ENCODE assay signal across 15 cellular contexts in the genomic region with DNA sequence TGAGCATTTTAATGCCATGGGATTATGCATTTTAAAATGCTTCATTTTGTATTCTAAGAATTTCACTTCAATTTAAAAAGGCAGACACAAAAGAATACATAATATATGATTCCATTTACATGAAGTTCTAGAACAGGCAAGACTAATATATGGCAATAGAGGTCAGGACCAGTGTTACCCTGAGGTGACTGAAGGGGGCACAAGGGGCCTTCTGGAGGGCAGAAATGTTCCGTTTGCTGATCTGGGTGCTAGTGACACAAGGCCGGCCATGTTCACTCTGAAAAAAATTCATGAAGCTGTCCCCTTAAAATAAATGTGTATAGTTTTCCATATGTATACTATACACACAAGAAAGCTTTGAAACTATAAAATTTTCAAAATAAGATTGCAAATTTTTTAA. TPM values are rescaled to one million over a fixed set of nuclear protein-coding genes. Genes with fewer than 3 reads are reported as not detected.
DNase-seq lines count a peak whose midpoint lies in the region; ATAC-seq, FAIRE-seq and TF ChIP-seq lines count a peak whose summit lies in the region.
"Had no signal": no experiment of that assay in that cellular context is flagged by ENCODE, and none has a peak within 500 bp of the region (broad histone marks: within the 10 kb centered on the region; RNA-seq: fewer than 3 reads in every experiment).

No MANE protein-coding gene starts in this region.

- in situ Hi-C loops in HepG2 (cut with HindIII; ENCODE audit: extremely low pct_ligation_motif_present, low pct_unique_long_range_greater_than_20kb): no loop called here

- no peaks in the 10 kb centered on the region for H3K9me3 ChIP-seq in OCI-LY7 (ENCODE audit: low read length)
- no peaks in the 10 kb centered on the region for H3K9me3 ChIP-seq in HepG2 (ENCODE audit: low read length)
- H3K9me3 ChIP-seq: tibial artery had no signal

- no peaks in the 10 kb centered on the region for H3K36me3 ChIP-seq in GM23338 (ENCODE audit: insufficient read depth)
- H3K36me3 ChIP-seq in OCI-LY7 (ENCODE audit: insufficient read depth, low read length): no peaks in the 10 kb centered on the region
- H3K36me3 ChIP-seq in HepG2 (replicated peaks in 1 of 2; ENCODE audit: control insufficient read depth in 1 of 2, insufficient read depth in 2 of 2, low read length in 2 of 2): peaks cover 2 to 12% of the 10 kb centered on the region in 2 experiments; a peak in 3 of 5 replicates

- H2AFZ ChIP-seq in GM23338 (no peak overlapping the region), OCI-LY7 (ENCODE audit: low read length) (no peak overlapping the region), HepG2 (ENCODE audit: low read length) (no peak overlapping the region)

- no peaks in the 10 kb centered on the region for H3K9me2 ChIP-seq in GM23338 (ENCODE audit: insufficient read depth)
- no peaks in the 10 kb centered on the region for H3K9me2 ChIP-seq in OCI-LY7 (ENCODE audit: insufficient read depth, low read length)

- peak; percentile 30 for DNase-seq in DMS 273 (lab: John Stamatoyannopoulos, UW; ENCODE audit: unreplicated experiment)
- DNase-seq in DMS 273 treated with DMSO at 0.1 percent for 48 hours (lab: John Stamatoyannopoulos, UW): no peak
- DNase-seq in GM23338 (ENCODE audit: low spot score): peak; percentile 75
- peak; percentile 9 for DNase-seq in OCI-LY7 (ENCODE audit: low spot score)
- DNase-seq in HepG2 (ENCODE audit: low spot score): peak; percentile 41
- DNase-seq in mesothelial cell of epicardium (ENCODE audit: low spot score in 2 of 2, unreplicated experiment in 2 of 2): no peak
- DNase-seq in nucleus accumbens (lab: John Stamatoyannopoulos, UW): no peak
- DNase-seq: activated CD4-positive, alpha-beta T cell treated with anti-CD3 and anti-CD28 coated beads, Interleukin-2, amount 50 U/mL, for 1 hour; kidney; NCI-H1436; tibial artery had no signal

- H3K4me3 ChIP-seq in GM23338 (no peak overlapping the region), OCI-LY7 (ENCODE audit: low read depth, low read length, poor library complexity, severe bottlenecking) (no peak overlapping the region), HepG2 (replicated peaks in 1 of 3; ENCODE audit: insufficient read depth in 1 of 3, low read depth in 2 of 3, low read length in 3 of 3) (no peak overlapping the region)
- H3K4me3 ChIP-seq: tibial artery had no signal

- TF ChIP-seq EP300 in HepG2 (IDR thresholded peaks at IDR 0.05; ENCODE audit: low read depth in 2 of 2, low read length in 2 of 2) (no peak), HepG2 (CRISPR knock-in tag; IDR thresholded peaks at IDR 0.05; ENCODE audit: borderline replicate concordance) (no peak)

- H3F3A ChIP-seq in GM23338 (replicated peaks; ENCODE audit: low read depth): no peaks in the 10 kb centered on the region

- no peak for TF ChIP-seq POLR2A in HepG2 (IDR thresholded peaks at IDR 0.05; ENCODE audit: insufficient read depth in 1 of 2, low read depth in 2 of 2, low read length in 2 of 2)

- no peak for FAIRE-seq in HepG2 (lab: Jason Lieb, UNC)
- FAIRE-seq: endometrium, G401.6, kidney had no signal

- H3K27me3 ChIP-seq in GM23338 (ENCODE audit: insufficient read depth): no peaks in the 10 kb centered on the region
- H3K27me3 ChIP-seq in HepG2 (ENCODE audit: control insufficient read depth in 1 of 2, insufficient read depth in 2 of 2, low read length in 2 of 2): no peaks in the 10 kb centered on the region
- H3K27me3 ChIP-seq: tibial artery had no signal

- ATAC-seq in GM23338 (peak; percentile 94), HepG2 (peak; percentile 94), GM18858 (IDR thresholded peaks at IDR 0.05; ENCODE audit: unreplicated experiment) (no peak)

- H3K36me3 Mint-ChIP-seq in GM23338 (ENCODE audit: low read depth): peaks cover 5% of the 10 kb centered on the region; the same call in 2 of the 3 replicates
- peaks cover 28% of the 10 kb centered on the region for H3K36me3 Mint-ChIP-seq in mesothelial cell of epicardium

- H3K4me1 ChIP-seq in GM23338 (ENCODE audit: insufficient read depth) (no peaks in the 10 kb centered on the region), OCI-LY7 (ENCODE audit: insufficient read depth, low read length, poor library complexity, severe bottlenecking) (no peaks in the 10 kb centered on the region), HepG2 (ENCODE audit: insufficient read depth, low read length) (no peaks in the 10 kb centered on the region)

- H3K27ac ChIP-seq in GM23338 (ENCODE audit: low read depth) (no peak overlapping the region), OCI-LY7 (ENCODE audit: low read depth, low read length, poor library complexity, severe bottlenecking) (no peak overlapping the region), HepG2 (ENCODE audit: extremely low read length, insufficient read depth, low read length) (no peak overlapping the region)
- H3K27ac ChIP-seq: 22Rv1, tibial artery had no signal

- 0 out of 2 replicates have a peak, but pooled peaks have one; percentile 14 for TF ChIP-seq RAD21 in HepG2 (CRISPR knock-in tag; IDR thresholded peaks at IDR 0.05)

- H4K20me1 ChIP-seq in GM23338 (replicated peaks; ENCODE audit: insufficient read depth): no peaks in the 10 kb centered on the region
- no peaks in the 10 kb centered on the region for H4K20me1 ChIP-seq in OCI-LY7 (ENCODE audit: insufficient read depth, low read length)
- no peaks in the 10 kb centered on the region for H4K20me1 ChIP-seq in HepG2 (ENCODE audit: insufficient read depth, low read length)

- no peak overlapping the region for H3K9ac ChIP-seq in HepG2 (ENCODE audit: insufficient read depth, low read depth, low read length)

- WGBS in HepG2 (ENCODE audit: low lambda C conversion rate): 86% methylated on average over 2 of the region's 2 CpGs

- H3K4me2 ChIP-seq in GM23338: no peak overlapping the region
- H3K4me2 ChIP-seq in OCI-LY7 (ENCODE audit: low read length): no peak overlapping the region
- H3K4me2 ChIP-seq in HepG2 (ENCODE audit: low read depth, low read length): no peak overlapping the region

- H3K27ac Mint-ChIP-seq in GM23338 (no peak overlapping the region), mesothelial cell of epicardium (no peak overlapping the region)

- POLR2A ChIA-PET in OCI-LY7 (lab: Charles Lee) (interaction anchor here (0.6 to 1.3 kb wide), 2 partner anchors 170 to 174 kb away, joined by 3 to 5 read pairs; partner anchors contain the start of genes ESF1 and NDUFAF5), HepG2 (lab: Yijun Ruan, JAX) (no interaction called here)

- CTCF ChIA-PET in OCI-LY7 (lab: Charles Lee; ENCODE audit: unreplicated experiment): no interaction called here
- CTCF ChIA-PET in HepG2 (lab: Yijun Ruan, JAX; ENCODE audit: low intra/inter-chr PET ratio, low total read pairs): interaction anchor here (0.6 to 2.4 kb wide), 3 partner anchors 162 to 178 kb away, joined by 3 to 9 read pairs (median 3); no protein-coding TSS in a partner anchor

- TF ChIP-seq CTCF in GM23338 (conservative IDR thresholded peaks at IDR 0.05; ENCODE audit: low read depth in 2 of 2) (peak; percentile 77 to 82), OCI-LY7 (conservative IDR thresholded peaks at IDR 0.05; ENCODE audit: low read length) (peak; percentile 49), HepG2 (CRISPR knock-in tag; IDR thresholded peaks at IDR 0.05) (peak; percentile 64), mesothelial cell of epicardium (IDR thresholded peaks at IDR 0.05; ENCODE audit: unreplicated experiment) (no peak)

- H3K79me2 ChIP-seq in GM23338 (replicated peaks; ENCODE audit: insufficient read depth) (no peaks in the 10 kb centered on the region; the same call in 1 of the 2 replicates), OCI-LY7 (ENCODE audit: insufficient read depth, low read depth, low read length) (no peaks in the 10 kb centered on the region), HepG2 (ENCODE audit: insufficient read depth, low read length) (no peaks in the 10 kb centered on the region)

- intact Hi-C loops in OCI-LY7 (cut with micrococcal nuclease; ENCODE audit: unreplicated experiment) (no loop called here), HepG2 (cut with micrococcal nuclease; ENCODE audit: unreplicated experiment) (loop anchor here (1.0 kb wide), 2 partner anchors 28 to 162 kb away; partner anchors contain the start of gene TASP1)

- BruUV-seq in OCI-LY7 (replicated peaks; lab: Mats Ljungman, UMichigan) (no TSS peak), HepG2 (replicated peaks; lab: Mats Ljungman, UMichigan) (no TSS peak)

- H3K27me3 Mint-ChIP-seq in GM23338 (ENCODE audit: insufficient read depth, low read depth, poor library complexity) (no peaks in the 10 kb centered on the region), mesothelial cell of epicardium (ENCODE audit: low read depth) (no peaks in the 10 kb centered on the region)

- H3K9me3 Mint-ChIP-seq in GM23338 (no peaks in the 10 kb centered on the region), mesothelial cell of epicardium (no peaks in the 10 kb centered on the region)

- H3K4me1 Mint-ChIP-seq in GM23338 (no peaks in the 10 kb centered on the region), mesothelial cell of epicardium (peaks cover 23% of the 10 kb centered on the region)

- H3K4me3 Mint-ChIP-seq in GM23338: no peak overlapping the region
- no peak overlapping the region for H3K4me3 Mint-ChIP-seq in mesothelial cell of epicardium

RNA-seq across cellular contexts. Expression of gene TASP1, which starts 28.5 kb away (rescaled TPM):
- 8.0 and 9.8 TPM in 2 replicates for total RNA-seq in GM23338 (2014; rRNA removed; shearing (Covaris generic))
- polyA plus RNA-seq in GM23338 (2016; fragmentation: Nextera tagmentation; extraction: Ambion mirVana) (7.9 and 9.7 TPM in 2 replicates), HepG2 (2011; rRNA removed) (7.4 and 10.0 TPM in 2 replicates)
- 10.2 and 12.9 TPM in 2 replicates for total RNA-seq in OCI-LY7 (2014; rRNA removed; shearing (Covaris generic))
- total RNA-seq in OCI-LY7 (2022) (15.1 and 15.5 TPM in 2 replicates), HepG2 (2016; rRNA removed; fragmentation: Illumina TruSeq; extraction: Trizol) (25.2 and 29.1 TPM in 2 replicates), mesothelial cell of epicardium (19.5 to 22.8 TPM (median 19.7 TPM) in 3 replicates)
- total RNA-seq in HepG2 (2016; cell fraction: cytosol; rRNA removed; fragmentation: Illumina TruSeq; extraction: Trizol; ENCODE audit: low read depth): 74.0 and 76.2 TPM in 2 replicates
- total RNA-seq in HepG2 (2016; cell fraction: insoluble cytoplasmic fraction; rRNA removed; fragmentation: Illumina TruSeq; extraction: Trizol): 25.6 and 27.8 TPM in 2 replicates
- 28.8 and 33.7 TPM in 2 replicates for total RNA-seq in HepG2 (2016; cell fraction: membrane; rRNA removed; fragmentation: Illumina TruSeq; extraction: Trizol)
- 52.6 and 57.4 TPM in 2 replicates for total RNA-seq in HepG2 (2016; cell fraction: nucleus; rRNA removed; fragmentation: Illumina TruSeq; extraction: Trizol)
- 6.1 and 7.3 TPM in 2 replicates for polyA plus RNA-seq in HepG2 (2011; cell fraction: cytosol; rRNA removed)
- polyA plus RNA-seq in HepG2 (2011; cell fraction: nucleus; rRNA removed): 8.0 and 8.8 TPM in 2 replicates
- polyA plus RNA-seq in HepG2 (2012): 7.7 and 10.7 TPM in 2 replicates
- 3.5 and 4.1 TPM in 2 replicates for polyA plus RNA-seq in HepG2 (2016; cell fraction: cytosol; fragmentation: Illumina TruSeq; extraction: Trizol; ENCODE audit: low read depth)
- polyA plus RNA-seq in HepG2 (2016; cell fraction: insoluble cytoplasmic fraction; fragmentation: Illumina TruSeq; extraction: Trizol; ENCODE audit: low read depth): 24.5 and 25.1 TPM in 2 replicates
- polyA plus RNA-seq in HepG2 (2016; cell fraction: membrane; fragmentation: Illumina TruSeq; extraction: Trizol; ENCODE audit: low read depth): 7.8 TPM in 2 replicates
- polyA plus RNA-seq in HepG2 (2016; cell fraction: nucleus; fragmentation: Illumina TruSeq; extraction: Trizol; ENCODE audit: insufficient read depth, low read depth): 14.4 and 16.7 TPM in 2 replicates
- 15.6 and 18.8 TPM in 2 replicates for polyA minus RNA-seq in HepG2 (2011; rRNA and poly(A)+ RNA removed; ENCODE audit: low replicate concordance)
- 9.9 and 13.1 TPM in 2 replicates for polyA minus RNA-seq in HepG2 (2011; cell fraction: cytosol; rRNA and poly(A)+ RNA removed)
- 76.1 and 88.3 TPM in 2 replicates for polyA minus RNA-seq in HepG2 (2011; cell fraction: nucleus; rRNA and poly(A)+ RNA removed)

Comparison
In these comparisons a context has a peak if more than half of its experiments do, and no peak if none do; other contexts are left out.
1. DNase-seq: peak in DMS 273 (single experiment), GM23338 (single experiment), OCI-LY7 (single experiment) and HepG2 (single experiment); none in DMS 273 treated with DMSO at 0.1 percent for 48 hours (single experiment), mesothelial cell of epicardium (0 of 2) and nucleus accumbens (0 of 56).